Comparison of ENCODE assay signal across 1 cellular context in genomic region chr22:30434775-30435315, GRCh38.
TF ChIP-seq lines count a peak whose summit lies in the region.

No MANE protein-coding gene starts in this region.

TF ChIP-seq in K562, 482 proteins besides CTCF, POLR2A, EP300 and RAD21:
- no peak for TF ChIP-seq HMG20B (CRISPR knock-in tag; IDR thresholded peaks at IDR 0.05)
- TF ChIP-seq MEF2A (IDR thresholded peaks at IDR 0.05; ENCODE audit: control insufficient read depth, low read depth, low read length) = no peak
- no peak for TF ChIP-seq DMBX1 (CRISPR knock-in tag; IDR thresholded peaks at IDR 0.05; ENCODE audit: borderline replicate concordance)
- no peak for TF ChIP-seq NFYB (IDR thresholded peaks at IDR 0.05; ENCODE audit: extremely low read depth, insufficient read length)
- no peak for TF ChIP-seq SFPQ (IDR thresholded peaks at IDR 0.05; ENCODE audit: low read depth, low read length)
- TF ChIP-seq XRCC5 (IDR thresholded peaks at IDR 0.05; ENCODE audit: low read depth, low read length) = no peak
- TF ChIP-seq MLX (CRISPR knock-in tag; conservative IDR thresholded peaks at IDR 0.05) = no peak
